ENCODE assay signal across 8 cellular contexts in the genomic region with DNA sequence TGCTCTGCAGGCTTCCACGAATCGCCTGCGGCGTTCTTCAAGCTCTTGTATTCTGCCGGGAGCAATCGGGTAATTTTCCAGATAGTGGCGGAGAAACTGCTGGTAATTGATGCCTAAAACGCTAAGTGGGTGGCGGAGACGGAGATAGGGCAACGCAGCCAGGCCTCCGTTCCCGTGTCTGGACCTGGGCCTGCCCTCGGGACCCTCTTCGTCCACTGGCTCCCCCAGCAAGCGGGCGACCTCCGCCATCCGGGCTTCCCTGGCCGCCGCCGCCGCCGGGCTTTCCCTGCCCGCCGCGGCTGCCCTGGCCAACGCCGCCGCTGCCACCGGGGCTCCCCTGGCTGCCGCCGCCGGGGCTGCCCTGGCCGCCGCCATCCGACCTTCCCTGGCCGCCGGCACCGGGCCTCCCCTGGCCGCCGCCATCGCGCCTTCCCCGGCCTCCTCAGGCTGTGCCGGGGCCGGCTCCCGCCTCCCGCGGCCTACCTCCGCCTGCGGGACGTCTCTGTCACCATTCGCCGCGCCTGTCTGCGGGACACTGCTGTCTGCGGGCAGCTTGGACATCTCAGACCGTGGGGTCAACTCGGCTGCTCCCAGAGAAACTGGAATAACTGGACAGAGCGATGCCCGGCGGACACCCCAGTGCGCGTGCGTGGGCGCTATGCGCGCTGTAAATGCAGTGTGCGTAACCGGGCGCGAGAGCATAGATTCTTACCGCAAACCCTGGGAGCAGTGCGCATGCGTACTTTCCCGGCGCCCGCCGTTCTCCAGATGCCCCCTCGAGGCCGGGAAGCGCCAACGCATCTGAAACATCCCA. TPM values are rescaled to one million over a fixed set of nuclear protein-coding genes. Genes with fewer than 3 reads are reported as not detected.
DNase-seq lines count a peak whose midpoint lies in the region; ATAC-seq and TF ChIP-seq lines count a peak whose summit lies in the region.

A gene with protein sequence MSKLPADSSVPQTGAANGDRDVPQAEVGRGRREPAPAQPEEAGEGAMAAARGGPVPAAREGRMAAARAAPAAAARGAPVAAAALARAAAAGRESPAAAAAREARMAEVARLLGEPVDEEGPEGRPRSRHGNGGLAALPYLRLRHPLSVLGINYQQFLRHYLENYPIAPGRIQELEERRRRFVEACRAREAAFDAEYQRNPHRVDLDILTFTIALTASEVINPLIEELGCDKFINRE (minus strand): TSS at position 643 of the 814 bp plus-strand sequence. CDS start 82 bp downstream, at position 561.

- H3K36me3 ChIP-seq in ACC112 (ENCODE audit: insufficient read depth, low read length) (no peaks in the 10 kb centered on the region), breast epithelium (no peaks in the 10 kb centered on the region), iPS-20b (ENCODE audit: insufficient read depth, low read depth, low read length) (no peaks in the 10 kb centered on the region)

- H3K27me3 ChIP-seq in ACC112 (ENCODE audit: insufficient read depth, low read length): no peaks in the 10 kb centered on the region
- no peaks in the 10 kb centered on the region for H3K27me3 ChIP-seq in breast epithelium
- H3K27me3 ChIP-seq in iPS-20b (ENCODE audit: insufficient read depth, low read length): no peaks in the 10 kb centered on the region

- DNase-seq in NCI-H2196 (lab: John Stamatoyannopoulos, UW; ENCODE audit: unreplicated experiment): peak; percentile 95
- DNase-seq in breast epithelium (ENCODE audit: low spot score in 2 of 2): peak; percentile 91 to 97

- H3K27ac ChIP-seq in ACC112 (ENCODE audit: low read depth, low read length): peak within 1 kb of the TSS; percentile 73
- peak within 1 kb of the TSS; percentile 99 for H3K27ac ChIP-seq in VCaP
- peak within 1 kb of the TSS; percentile 93 to 94 for H3K27ac ChIP-seq in breast epithelium
- no peak within 1 kb of the TSS for H3K27ac ChIP-seq in iPS-20b (ENCODE audit: low read length)
- peak within 1 kb of the TSS; percentile 67 to 97 (median 90) for H3K27ac ChIP-seq in skin epidermis

- H3K9me3 ChIP-seq in breast epithelium: no peaks in the 10 kb centered on the region
- no peaks in the 10 kb centered on the region for H3K9me3 ChIP-seq in iPS-20b (ENCODE audit: insufficient read depth, low read depth, low read length)

- H3K79me2 ChIP-seq in ACC112 (ENCODE audit: control insufficient read depth, insufficient read depth, low read length, unreplicated experiment): peaks cover 13% of the 10 kb centered on the region

- H3K4me3 ChIP-seq in ACC112 (ENCODE audit: low read depth, low read length): peak within 1 kb of the TSS; percentile 77
- peak within 1 kb of the TSS; percentile 66 to 83 (median 74) for H3K4me3 ChIP-seq in breast epithelium
- peak within 1 kb of the TSS; percentile 89 for H3K4me3 ChIP-seq in iPS-20b (ENCODE audit: low read length)
- peak within 1 kb of the TSS; percentile 48 to 86 (median 75) for H3K4me3 ChIP-seq in skin epidermis

- TF ChIP-seq CTCF in VCaP (conservative IDR thresholded peaks at IDR 0.05) (peak; percentile 92), breast epithelium (IDR thresholded peaks at IDR 0.05) (peak; percentile 67 to 89 (median 77))

- peak; percentile 58 for TF ChIP-seq POLR2A in breast epithelium (IDR thresholded peaks at IDR 0.05)

- H3K9ac ChIP-seq in iPS-20b (ENCODE audit: low read depth, low read length): peak within 1 kb of the TSS; percentile 83; the same call in 1 of the 2 replicates

- H2AFZ ChIP-seq in ACC112 (ENCODE audit: low read length, unreplicated experiment): peak within 1 kb of the TSS; percentile 83

- ATAC-seq in GM18867 (IDR thresholded peaks at IDR 0.05; ENCODE audit: unreplicated experiment) (peak; percentile 82), HG03135 (IDR thresholded peaks at IDR 0.05; ENCODE audit: unreplicated experiment) (peak; percentile 91)

- intact Hi-C loops in breast epithelium (cut with DNase I; ENCODE audit: low total_unique reads): no loop called here

- peaks cover 10% of the 10 kb centered on the region for H3K4me1 ChIP-seq in ACC112 (ENCODE audit: control insufficient read depth, insufficient read depth, low read length, unreplicated experiment)
- H3K4me1 ChIP-seq in breast epithelium: peaks cover 0 to 10% of the 10 kb centered on the region in 2 donors
- H3K4me1 ChIP-seq in iPS-20b (ENCODE audit: insufficient read depth, low read length): peaks cover 3% of the 10 kb centered on the region; the same call in 1 of the 2 replicates

RNA-seq across cellular contexts. Expression of the gene that starts here (rescaled TPM):
- total RNA-seq in breast epithelium: 10 to 100 TPM; 13.0 to 14.7 (median 13.4) TPM
